ENCODE assay signal across 12 cellular contexts in genomic region chr2:202149155-202149762, GRCh38.
DNase-seq lines count a peak whose midpoint lies in the region; ATAC-seq and TF ChIP-seq lines count a peak whose summit lies in the region.
"Had no signal": no experiment of that assay in that cellular context is flagged by ENCODE, and none has a peak within 500 bp of the region (broad histone marks: within the 10 kb centered on the region; RNA-seq: fewer than 3 reads in every experiment).

No MANE protein-coding gene starts in this region.

- ATAC-seq in HG03342 (IDR thresholded peaks at IDR 0.05; ENCODE audit: unreplicated experiment), result no peak
- ATAC-seq in activated naive CD4-positive, alpha-beta T cell treated with anti-CD3 and anti-CD28 coated beads, Interleukin-2, amount 50 U/mL, for 72 hours, result no peak

- H3K9me3 Mint-ChIP-seq in activated naive CD4-positive, alpha-beta T cell treated with anti-CD3 and anti-CD28 coated beads, Interleukin-2, amount 50 U/mL, for 72 hours, result no peaks in the 10 kb centered on the region
- H3K9me3 Mint-ChIP-seq: T-helper 2 cell treated with Interferon-gamma antibody and Interleukin-4, amounts not matched to agents 5 μg/mL and 100 μg/mL, for 36 hours had no signal

- intact Hi-C loops in tibial artery (cut with DNase I; ENCODE audit: low total_unique reads), result no loop called here

- H3K27me3 ChIP-seq in fibroblast of lung (ENCODE audit: control insufficient read depth, insufficient read depth, low read length) (no peaks in the 10 kb centered on the region), mucosa of rectum (ENCODE audit: control insufficient read depth in 2 of 2, insufficient read depth in 2 of 2, low read length in 2 of 2) (no peaks in the 10 kb centered on the region), tibial artery (no peaks in the 10 kb centered on the region)

- no peaks in the 10 kb centered on the region for H3K79me2 ChIP-seq in fibroblast of lung (ENCODE audit: control insufficient read depth, insufficient read depth, low read length)

- TF ChIP-seq CTCF in fibroblast of lung (conservative IDR thresholded peaks at IDR 0.05 in 1 of 2, IDR thresholded peaks at IDR 0.05 in 1 of 2; ENCODE audit: low read depth in 1 of 2, low read length in 2 of 2), result no peak
- no peak for TF ChIP-seq CTCF in tibial artery (IDR thresholded peaks at IDR 0.05)

- H3K36me3 ChIP-seq in fibroblast of lung (ENCODE audit: control insufficient read depth, insufficient read depth, low read length), result no peaks in the 10 kb centered on the region
- H3K36me3 ChIP-seq in mucosa of rectum (ENCODE audit: control insufficient read depth in 2 of 2, insufficient read depth in 2 of 2, low read length in 2 of 2), result no peaks in the 10 kb centered on the region
- H3K36me3 ChIP-seq in tibial artery, result no peaks in the 10 kb centered on the region

- H3K4me1 ChIP-seq in fibroblast of lung (ENCODE audit: control insufficient read depth, extremely low read depth, insufficient read depth, low read length) (peaks cover 6% of the 10 kb centered on the region), mucosa of rectum (ENCODE audit: control insufficient read depth in 2 of 2, insufficient read depth in 2 of 2, low read length in 2 of 2) (peaks cover 0 to 3% of the 10 kb centered on the region in 2 donors), tibial artery (peaks cover 0 to 13% (median 4%) of the 10 kb centered on the region in 4 donors)

- DNase-seq in NCI-H2227 treated with DMSO at 0.1 percent for 48 hours (lab: John Stamatoyannopoulos, UW) (peak; percentile 60), fibroblast of lung (ENCODE audit: low read depth in 2 of 2) (peak in 1 of 2 donors; percentile 93), tibial artery (peak; percentile 56 to 69), HCEC 1CT (no peak), HPDE6-E6E7 (ENCODE audit: extremely low spot score) (no peak)
- DNase-seq in activated naive CD4-positive, alpha-beta T cell treated with anti-CD3 and anti-CD28 coated beads, Interleukin-2, amount 50 U/mL, for 72 hours (ENCODE audit: low spot score in 2 of 2), result no peak
- DNase-seq: foreskin melanocyte, NCI-H524 treated with DMSO at 0.1 percent for 48 hours had no signal

- no peak overlapping the region for H3K9ac ChIP-seq in fibroblast of lung (ENCODE audit: insufficient read depth, low read length)
- no peak overlapping the region for H3K9ac ChIP-seq in mucosa of rectum (ENCODE audit: low read depth in 1 of 2, low read length in 2 of 2)

- H3K27ac Mint-ChIP-seq in activated naive CD4-positive, alpha-beta T cell treated with anti-CD3 and anti-CD28 coated beads, Interleukin-2, amount 50 U/mL, for 72 hours, result no peak overlapping the region
- H3K27ac Mint-ChIP-seq: T-helper 2 cell treated with Interferon-gamma antibody and Interleukin-4, amounts not matched to agents 5 μg/mL and 100 μg/mL, for 36 hours had no signal

- no peaks in the 10 kb centered on the region for H4K20me1 ChIP-seq in fibroblast of lung (ENCODE audit: control insufficient read depth, extremely low read depth, insufficient read depth, low read length)

- H3K27ac ChIP-seq in fibroblast of lung (ENCODE audit: insufficient read depth, low read length) (no peak overlapping the region), mucosa of rectum (ENCODE audit: low read depth in 2 of 2, low read length in 2 of 2) (peak overlapping the region; percentile 1 to 13), tibial artery (peak overlapping the region in 1 of 2 donors; percentile 9)
- H3K27ac ChIP-seq: HL-60 had no signal

- peak overlapping the region; percentile 26 for H3K4me2 ChIP-seq in fibroblast of lung (ENCODE audit: extremely low read depth, insufficient read depth, low read length)

- H2AFZ ChIP-seq in fibroblast of lung (ENCODE audit: low read length), result peak overlapping the region; percentile 24

- H3K4me3 ChIP-seq in fibroblast of lung (replicated peaks in 1 of 4; ENCODE audit: control extremely low read depth in 1 of 4, insufficient read depth in 1 of 4, low read depth in 3 of 4, low read length in 4 of 4) (no peak overlapping the region), mucosa of rectum (ENCODE audit: low read length in 2 of 2) (no peak overlapping the region), tibial artery (no peak overlapping the region)

- H3K9me3 ChIP-seq in fibroblast of lung (ENCODE audit: control insufficient read depth, insufficient read depth, low read depth, low read length) (no peaks in the 10 kb centered on the region), mucosa of rectum (ENCODE audit: control insufficient read depth in 2 of 2, low read length in 2 of 2) (no peaks in the 10 kb centered on the region), tibial artery (no peaks in the 10 kb centered on the region)

- H3K36me3 Mint-ChIP-seq in activated naive CD4-positive, alpha-beta T cell treated with anti-CD3 and anti-CD28 coated beads, Interleukin-2, amount 50 U/mL, for 72 hours, result no peaks in the 10 kb centered on the region

Comparison
In these comparisons a context has a peak if more than half of its experiments do, and no peak if none do; other contexts are left out.
1. DNase-seq: peak in NCI-H2227 treated with DMSO at 0.1 percent for 48 hours (single experiment) and tibial artery (2 of 2); none in HCEC 1CT (single experiment), HPDE6-E6E7 (single experiment) and activated naive CD4-positive, alpha-beta T cell treated with anti-CD3 and anti-CD28 coated beads, Interleukin-2, amount 50 U/mL, for 72 hours (0 of 2).